Comparison of ENCODE assay signal across 30 cellular contexts in the genomic region with DNA sequence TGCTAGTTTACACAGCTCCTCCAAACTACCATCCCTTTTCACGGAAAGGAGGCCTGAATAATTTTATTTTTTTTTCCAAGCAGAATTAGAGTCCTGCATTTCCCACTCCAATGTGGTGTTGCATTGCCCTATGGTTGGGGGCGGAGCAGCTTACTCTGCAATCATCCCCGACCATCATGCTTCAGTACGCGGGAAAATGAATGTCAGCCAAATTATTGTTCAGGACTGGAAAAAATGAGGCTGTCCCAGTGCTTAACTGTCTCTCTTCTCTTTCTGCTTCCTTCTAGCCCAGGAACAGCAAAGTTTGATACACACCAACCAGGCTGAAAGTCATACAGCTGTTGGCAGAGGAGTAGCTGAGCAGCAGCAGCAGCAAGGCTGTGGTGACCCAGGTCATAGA. TPM values are rescaled to one million over a fixed set of nuclear protein-coding genes. Genes with fewer than 3 reads are reported as not detected.
"Had no signal": no experiment of that assay in that cellular context is flagged by ENCODE, and none has a peak within 500 bp of the region (broad histone marks: within the 10 kb centered on the region; RNA-seq: fewer than 3 reads in every experiment).

No MANE protein-coding gene starts in this region.

- H3K27ac ChIP-seq: ascending aorta, breast epithelium, cardiac muscle cell, colonic mucosa, epithelial cell of prostate, esophagus squamous epithelium, gastroesophageal sphincter, heart right ventricle had no signal

- DNase-seq: activated CD4-positive, alpha-beta memory T cell treated with anti-CD3 and anti-CD28 coated beads for 36 hours; activated CD4-positive, alpha-beta T cell treated with anti-CD3 and anti-CD28 coated beads for 36 hours; activated CD4-positive, alpha-beta T cell treated with anti-CD3 and anti-CD28 coated beads, Interleukin-2, amount 10 ng/mL, durations not matched to agents 24 days and 14 days; activated CD4-positive, CD25-positive, alpha-beta regulatory T cell; activated CD4-positive, CD25-positive, alpha-beta regulatory T cell treated with anti-CD3 and anti-CD28 coated beads, Interleukin-2, amount 50 U/mL, for 72 hours; activated CD8-positive, alpha-beta memory T cell treated with anti-CD3 and anti-CD28 coated beads, Interleukin-2, amount 10 ng/mL, durations not matched to agents 7 days and 5 days; activated CD8-positive, alpha-beta memory T cell treated with anti-CD3 and anti-CD28 coated beads, Interleukin-2, amount 50 U/mL, for 4 hours; activated CD8-positive, alpha-beta T cell treated with anti-CD3 and anti-CD28 coated beads, Interleukin-2, amount 10 ng/mL, durations not matched to agents 7 days and 5 days; activated effector memory CD4-positive, alpha-beta T cell treated with anti-CD3 and anti-CD28 coated beads, Interleukin-2, amount 50 U/mL, for 16 hours; activated naive CD4-positive, alpha-beta T cell; activated naive CD4-positive, alpha-beta T cell treated with anti-CD3 and anti-CD28 coated beads, Interleukin-2, amount 10 ng/mL, durations not matched to agents 7 days and 5 days; activated naive CD8-positive, alpha-beta T cell treated with anti-CD3 and anti-CD28 coated beads, Interleukin-2, amount 10 ng/mL, durations not matched to agents 7 days and 5 days; activated T-cell treated with anti-CD3 and anti-CD28 coated beads, Interleukin-2, amount 50 U/mL, for 1 hour; activated T-cell treated with anti-CD3 and anti-CD28 coated beads, Interleukin-2, amount 50 U/mL, for 48 hours; central memory CD4-positive, alpha-beta T cell; cerebellar nuclear complex; colonic mucosa; effector CD8-positive, alpha-beta T cell; esophagus squamous epithelium; foreskin melanocyte; heart right ventricle; T-helper 17 cell had no signal

- H3K4me3 ChIP-seq: ascending aorta, breast epithelium, cardiac muscle cell, colonic mucosa, esophagus squamous epithelium, gastroesophageal sphincter, heart right ventricle had no signal

- H3K27me3 ChIP-seq: ascending aorta, breast epithelium, cardiac muscle cell, colonic mucosa, gastroesophageal sphincter had no signal

- H3K4me1 ChIP-seq: ascending aorta, breast epithelium, colonic mucosa, esophagus squamous epithelium, gastroesophageal sphincter, heart right ventricle had no signal

- H3K36me3 ChIP-seq: ascending aorta, cardiac muscle cell, colonic mucosa, esophagus squamous epithelium, gastroesophageal sphincter, heart right ventricle had no signal

- FAIRE-seq: endometrium, endothelial cell of umbilical vein had no signal

- H3K9me3 ChIP-seq: ascending aorta, breast epithelium, colonic mucosa, esophagus squamous epithelium had no signal

RNA-seq across cellular contexts. Expression of a gene that starts 28.2 kb away (rescaled TPM):
- polyA plus RNA-seq: fibroblast of lung had no signal
